ENCODE assay signal across 12 cellular contexts in the genomic region with DNA sequence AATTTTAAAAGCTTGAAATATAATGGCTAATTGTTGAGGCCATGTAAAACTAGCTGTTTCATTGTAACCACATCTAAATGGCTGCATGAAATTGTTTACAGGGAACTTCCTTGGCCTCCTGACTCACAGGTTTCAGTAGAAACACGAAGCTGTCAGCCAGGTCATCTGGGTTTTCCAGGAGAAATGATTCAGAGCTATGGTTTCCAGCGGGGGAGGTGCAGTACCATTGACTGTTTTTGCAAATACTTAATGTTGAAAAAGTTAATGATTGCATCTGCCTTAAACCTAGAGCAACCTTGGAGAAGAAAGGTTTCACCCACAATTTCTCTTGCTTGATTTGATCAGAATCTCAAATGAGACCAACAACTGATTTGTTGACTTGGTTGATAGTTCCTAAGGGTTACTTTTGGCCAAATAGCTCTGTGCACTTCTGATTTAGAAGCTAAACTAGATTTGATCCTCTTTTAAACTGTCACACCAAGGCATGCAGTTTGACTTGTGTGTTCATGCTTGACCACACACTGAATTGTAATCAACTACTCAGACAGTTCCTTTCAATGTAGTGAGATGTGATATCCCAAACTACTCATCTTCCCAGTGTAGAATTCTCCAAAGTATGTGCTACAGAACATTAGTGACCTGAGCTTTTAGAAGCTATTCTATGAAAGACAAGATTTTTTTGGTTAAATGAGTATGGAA.
DNase-seq lines count a peak whose midpoint lies in the region; FAIRE-seq and TF ChIP-seq lines count a peak whose summit lies in the region.
"Had no signal": no experiment of that assay in that cellular context is flagged by ENCODE, and none has a peak within 500 bp of the region (broad histone marks: within the 10 kb centered on the region; RNA-seq: fewer than 3 reads in every experiment).

No MANE protein-coding gene starts in this region.

- no peaks in the 10 kb centered on the region for H3K36me3 ChIP-seq in breast epithelium
- H3K36me3 ChIP-seq: BLaER1 had no signal

- no peaks in the 10 kb centered on the region for H3K27me3 ChIP-seq in breast epithelium
- H3K27me3 ChIP-seq: BLaER1 had no signal

- TF ChIP-seq POLR2A in breast epithelium (IDR thresholded peaks at IDR 0.05), result no peak

- H3K4me1 ChIP-seq in breast epithelium, result no peaks in the 10 kb centered on the region
- H3K4me1 ChIP-seq: BLaER1 had no signal

- no peak overlapping the region for H3K4me3 ChIP-seq in breast epithelium
- no peak overlapping the region for H3K4me3 ChIP-seq in fibroblast of mammary gland (ENCODE audit: control insufficient read depth, low read depth, low read length)
- H3K4me3 ChIP-seq: BLaER1 had no signal

- no peaks in the 10 kb centered on the region for H3K9me3 ChIP-seq in breast epithelium
- H3K9me3 ChIP-seq: BLaER1 had no signal

- DNase-seq in MCF 10A (ENCODE audit: unreplicated experiment), result peak; percentile 90
- no peak for DNase-seq in breast epithelium (ENCODE audit: low spot score in 2 of 2)
- DNase-seq in HK-2 (ENCODE audit: unreplicated experiment), result peak; percentile 66
- DNase-seq in fibroblast of mammary gland (ENCODE audit: low read depth), result peak; percentile 61
- DNase-seq in urothelium cell line (ENCODE audit: low spot score), result peak; percentile 30
- no peak for DNase-seq in DMS114 treated with DMSO at 0.1 percent for 48 hours (lab: John Stamatoyannopoulos, UW; ENCODE audit: unreplicated experiment)
- DNase-seq in HEK293T (ENCODE audit: extremely low spot score), result no peak
- DNase-seq in dedifferentiated amniotic fluid mesenchymal stem cell (ENCODE audit: extremely low spot score), result no peak
- DNase-seq: NCI-H526 had no signal

- H3K36me3 Mint-ChIP-seq in MCF 10A (ENCODE audit: insufficient read depth, unreplicated experiment), result no peaks in the 10 kb centered on the region
- H3K36me3 Mint-ChIP-seq: memory B cell had no signal

- no peak overlapping the region for H3K4me3 Mint-ChIP-seq in MCF 10A (ENCODE audit: unreplicated experiment)
- H3K4me3 Mint-ChIP-seq: memory B cell had no signal

- POLR2A ChIA-PET in MCF 10A (lab: Yijun Ruan, JAX), result interaction anchor here (0.6 to 1.4 kb wide), 8 partner anchors 8 to 161 kb away, joined by 3 to 6 read pairs (median 3); no protein-coding TSS in a partner anchor
- POLR2A ChIA-PET in HEK293T (lab: Yijun Ruan, JAX), result no interaction called here

- intact Hi-C loops in MCF 10A (cut with micrococcal nuclease), result no loop called here
- intact Hi-C loops in breast epithelium (cut with DNase I; ENCODE audit: low total_unique reads), result no loop called here

- CTCF ChIA-PET in MCF 10A (lab: Yijun Ruan, JAX) (interaction anchor here (0.6 to 4.9 kb wide), 11 partner anchors 14 to 1483 kb away, joined by 3 to 23 read pairs (median 4); no protein-coding TSS in a partner anchor), HEK293T (lab: Yijun Ruan, JAX) (interaction anchor here (0.7 to 1.0 kb wide), 3 partner anchors 13 to 224 kb away, joined by 3 read pairs; no protein-coding TSS in a partner anchor)

- H3K27ac Mint-ChIP-seq in MCF 10A (ENCODE audit: low read depth, unreplicated experiment), result peak overlapping the region; percentile 77
- H3K27ac Mint-ChIP-seq: memory B cell had no signal

- BruUV-seq in MCF 10A (replicated peaks; lab: Mats Ljungman, UMichigan), result no TSS peak

- H3K27ac ChIP-seq in breast epithelium, result no peak overlapping the region
- H3K27ac ChIP-seq: BLaER1 had no signal

- peaks cover 11% of the 10 kb centered on the region for H3K4me1 Mint-ChIP-seq in MCF 10A (ENCODE audit: insufficient read depth, unreplicated experiment)
- H3K4me1 Mint-ChIP-seq: memory B cell had no signal

- TF ChIP-seq CTCF in MCF 10A (IDR thresholded peaks at IDR 0.05; ENCODE audit: unreplicated experiment), result no peak
- no peak for TF ChIP-seq CTCF in breast epithelium (IDR thresholded peaks at IDR 0.05)
- TF ChIP-seq CTCF in fibroblast of mammary gland (conservative IDR thresholded peaks at IDR 0.05; ENCODE audit: control insufficient read depth, insufficient read depth, low read depth, low read length), result no peak

- no peaks in the 10 kb centered on the region for H3K9me3 Mint-ChIP-seq in MCF 10A (ENCODE audit: unreplicated experiment)

- H3K27me3 Mint-ChIP-seq in MCF 10A (ENCODE audit: insufficient read depth, unreplicated experiment), result no peaks in the 10 kb centered on the region
- H3K27me3 Mint-ChIP-seq: memory B cell had no signal

- no peak for FAIRE-seq in urothelium cell line (lab: Jason Lieb, UNC)
- FAIRE-seq: GM18507 had no signal

TF ChIP-seq in HEK293T, 16 proteins besides CTCF, POLR2A, EP300 and RAD21:
- TF ChIP-seq FOXM1 (IDR thresholded peaks at IDR 0.05; ENCODE audit: borderline replicate concordance) (no peak), TARDBP (IDR thresholded peaks at IDR 0.05) (no peak), ELF4 (IDR thresholded peaks at IDR 0.05) (no peak), L3MBTL2 (conservative IDR thresholded peaks at IDR 0.05) (no peak), CTBP1 (IDR thresholded peaks at IDR 0.05; ENCODE audit: borderline replicate concordance) (no peak), FOXK2 (IDR thresholded peaks at IDR 0.05) (no peak), LEF1 (IDR thresholded peaks at IDR 0.05; ENCODE audit: borderline replicate concordance) (no peak), ARNT (IDR thresholded peaks at IDR 0.05) (no peak), ZNF384 (IDR thresholded peaks at IDR 0.05) (no peak), BHLHE40 (IDR thresholded peaks at IDR 0.05; ENCODE audit: borderline replicate concordance) (no peak), NFRKB (IDR thresholded peaks at IDR 0.05) (no peak), SP1 (IDR thresholded peaks at IDR 0.05) (no peak), FOXA1 (IDR thresholded peaks at IDR 0.05) (no peak), SUZ12 (IDR thresholded peaks at IDR 0.05) (no peak)
- TF ChIP-seq, protein P1, sequence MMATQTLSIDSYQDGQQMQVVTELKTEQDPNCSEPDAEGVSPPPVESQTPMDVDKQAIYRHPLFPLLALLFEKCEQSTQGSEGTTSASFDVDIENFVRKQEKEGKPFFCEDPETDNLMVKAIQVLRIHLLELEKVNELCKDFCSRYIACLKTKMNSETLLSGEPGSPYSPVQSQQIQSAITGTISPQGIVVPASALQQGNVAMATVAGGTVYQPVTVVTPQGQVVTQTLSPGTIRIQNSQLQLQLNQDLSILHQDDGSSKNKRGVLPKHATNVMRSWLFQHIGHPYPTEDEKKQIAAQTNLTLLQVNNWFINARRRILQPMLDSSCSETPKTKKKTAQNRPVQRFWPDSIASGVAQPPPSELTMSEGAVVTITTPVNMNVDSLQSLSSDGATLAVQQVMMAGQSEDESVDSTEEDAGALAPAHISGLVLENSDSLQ (IDR thresholded peaks at IDR 0.05), result no peak

Comparison
In these comparisons a context has a peak if more than half of its experiments do, and no peak if none do; other contexts are left out.
1. DNase-seq: peak in MCF 10A (single experiment), HK-2 (single experiment), fibroblast of mammary gland (single experiment) and urothelium cell line (single experiment); none in breast epithelium (0 of 2), DMS114 treated with DMSO at 0.1 percent for 48 hours (single experiment), HEK293T (single experiment) and dedifferentiated amniotic fluid mesenchymal stem cell (single experiment).